In genomic region chr11:18105802-18106574, GRCh38 we compare ENCODE assay signal across 8 cellular contexts. TPM values are rescaled to one million over a fixed set of nuclear protein-coding genes. Genes with fewer than 3 reads are reported as not detected.
DNase-seq lines count a peak whose midpoint lies in the region; ATAC-seq and TF ChIP-seq lines count a peak whose summit lies in the region.

TSS of gene SAAL1 (minus strand) at chr11:18106082. CDS start at chr11:18106041, 41 bp downstream.

- intact Hi-C loops in CD4-positive, alpha-beta T cell (cut with DNase I, micrococcal nuclease), result loop anchor here (1.0 to 10.0 kb wide), 6 partner anchors 95 to 901 kb away; partner anchors contain the start of genes GTF2H1 (in 1 of the 2), HPS5 (in 1 of the 2) and PIK3C2A (in 1 of the 2)

- DNase-seq in CD4-positive, alpha-beta T cell, result peak; percentile 81 to 92 (median 86)
- DNase-seq in NCI-H748 treated with DMSO at 0.1 percent for 48 hours (lab: John Stamatoyannopoulos, UW), result peak; percentile 73
- peak; percentile 93 to 94 for DNase-seq in activated CD4-positive, alpha-beta T cell treated with anti-CD3 and anti-CD28 coated beads, Interleukin-2, amount 50 U/mL, for 48 hours
- peak; percentile 84 for DNase-seq in lung (ENCODE audit: low spot score)
- DNase-seq in stimulated activated CD4-positive, alpha-beta T cell treated with anti-CD3 and anti-CD28 coated beads, TNF-alpha, amount 100 ng/mL, for 24 hours (ENCODE audit: low read depth in 3 of 3), result peak; percentile 82 to 90 (median 90)

- POLR2A ChIA-PET in CD4-positive, alpha-beta T cell (lab: Charles Lee), result interaction anchor here (0.8 to 1.8 kb wide), 7 partner anchors 9 to 421 kb away, joined by 3 to 12 read pairs (median 7); partner anchors contain the start of genes SERGEF and TSG101

- no peaks in the 10 kb centered on the region for H3K27me3 ChIP-seq in CD4-positive, alpha-beta T cell (ENCODE audit: control insufficient read depth, insufficient read depth, low read length)
- H3K27me3 ChIP-seq in ectodermal cell (ENCODE audit: control insufficient read depth, insufficient read depth, low read length, poor library complexity, severe bottlenecking), result no peaks in the 10 kb centered on the region
- H3K27me3 ChIP-seq in lung (ENCODE audit: control insufficient read depth, insufficient read depth), result no peaks in the 10 kb centered on the region

- TF ChIP-seq CTCF in CD4-positive, alpha-beta T cell (IDR thresholded peaks at IDR 0.05), result peak; percentile 89
- TF ChIP-seq CTCF in lung (IDR thresholded peaks at IDR 0.05; ENCODE audit: control extremely low read depth, extremely low read depth), result peak; percentile 68

- peaks cover 3% of the 10 kb centered on the region for H3K4me1 ChIP-seq in ectodermal cell (ENCODE audit: control insufficient read depth, insufficient read depth, low read length)
- peaks cover 2 to 10% of the 10 kb centered on the region in 2 donors for H3K4me1 ChIP-seq in lung (ENCODE audit: control insufficient read depth in 2 of 2, insufficient read depth in 2 of 2, low read length in 2 of 2)

- H3K9me3 ChIP-seq in CD4-positive, alpha-beta T cell (ENCODE audit: control insufficient read depth, low read length), result no peaks in the 10 kb centered on the region
- H3K9me3 ChIP-seq in ectodermal cell (ENCODE audit: control insufficient read depth, low read length) (no peaks in the 10 kb centered on the region), lung (ENCODE audit: control insufficient read depth in 2 of 2, insufficient read depth in 1 of 2, low read length in 1 of 2) (no peaks in the 10 kb centered on the region)

- peak within 1 kb of the TSS; percentile 43 for H3K27ac ChIP-seq in CD4-positive, alpha-beta T cell (ENCODE audit: low read depth, low read length)
- H3K27ac ChIP-seq in ectodermal cell (ENCODE audit: insufficient read depth, low read depth, low read length, poor library complexity, severe bottlenecking) (no peak within 1 kb of the TSS), lung (ENCODE audit: low read depth in 1 of 2, low read length in 1 of 2) (peak within 1 kb of the TSS; percentile 64 to 84)

- H3K36me3 ChIP-seq in ectodermal cell (ENCODE audit: control insufficient read depth, insufficient read depth, low read length) (peaks cover 14% of the 10 kb centered on the region), lung (ENCODE audit: control insufficient read depth in 2 of 2, insufficient read depth in 2 of 2, low read length in 2 of 2) (peaks cover 9% of the 10 kb centered on the region in 2 donors)

- peak; percentile 99 for ATAC-seq in CD4-positive, alpha-beta T cell (ENCODE audit: poor library complexity)
- ATAC-seq in GM19372 (IDR thresholded peaks at IDR 0.05; ENCODE audit: low read depth, unreplicated experiment) (peak; percentile 95), HG03558 (IDR thresholded peaks at IDR 0.05; ENCODE audit: extremely low read depth, unreplicated experiment) (peak; percentile 87), lung (ENCODE audit: insufficient read depth, low FRiP score) (peak; percentile 98)

- peaks cover 13% of the 10 kb centered on the region for H3K27me3 Mint-ChIP-seq in CD4-positive, alpha-beta T cell

- CTCF ChIA-PET in CD4-positive, alpha-beta T cell (lab: Charles Lee), result interaction anchor here (0.5 to 4.6 kb wide), 22 partner anchors 8 to 1029 kb away, joined by 3 to 37 read pairs (median 3); partner anchors contain the start of genes SERGEF and SPTY2D1

- peak within 1 kb of the TSS; percentile 98 for H3K4me3 Mint-ChIP-seq in CD4-positive, alpha-beta T cell

- H3K4me3 ChIP-seq in ectodermal cell (ENCODE audit: insufficient read depth, low read depth, low read length), result peak within 1 kb of the TSS; percentile 99
- peak within 1 kb of the TSS; percentile 100 for H3K4me3 ChIP-seq in lung

- 7 to 11% methylated on average over 48 of the region's 48 CpGs for WGBS in ectodermal cell, 2 experiments
- WGBS in lung, 2 donors, result 5 to 9% methylated on average over 33 to 48 of the region's 48 CpGs

- H3K4me1 Mint-ChIP-seq in CD4-positive, alpha-beta T cell (ENCODE audit: low read depth), result peaks cover 53% of the 10 kb centered on the region

- peak within 1 kb of the TSS; percentile 81 for H3K27ac Mint-ChIP-seq in CD4-positive, alpha-beta T cell

- peaks cover 31% of the 10 kb centered on the region for H3K36me3 Mint-ChIP-seq in CD4-positive, alpha-beta T cell (ENCODE audit: low read depth)

- H3K9me3 Mint-ChIP-seq in CD4-positive, alpha-beta T cell, result no peaks in the 10 kb centered on the region

RNA-seq across cellular contexts. Expression of gene SAAL1, which starts in this region (rescaled TPM):
- 10 to 100 TPM; 21.3 to 24.5 TPM for total RNA-seq in CD4-positive, alpha-beta T cell
- polyA plus RNA-seq in ectodermal cell (2013, experiment 1 of 4), result 52.8 TPM
- polyA plus RNA-seq in ectodermal cell (2013, experiment 2 of 4), result 57.3 TPM
- polyA plus RNA-seq in ectodermal cell (2013, experiment 3 of 4), result 40.3 TPM
- 43.9 TPM for polyA plus RNA-seq in ectodermal cell (2013, experiment 4 of 4)
- 10 to 100 TPM in 1 of 2 donors, 1 to 10 TPM in 1; 9.1 to 15.1 TPM for total RNA-seq in lung
- 10 to 100 TPM in 1 of 2 donors, 1 to 10 TPM in 1; 5.5 to 13.6 TPM for polyA plus RNA-seq in lung
